Comparison of ENCODE assay signal across 1 cellular context in genomic region chr5:10760033-10760975, GRCh38.
A peak's percentile ranks its signal among the peaks of the same experiment; 100 is the strongest.
TF ChIP-seq lines count a peak whose summit lies in the region.

No MANE protein-coding gene starts in this region.

TF ChIP-seq in HepG2, 621 proteins besides CTCF, POLR2A, EP300 and RAD21 (continued from another document and continues in another):
- TF ChIP-seq, protein P1, sequence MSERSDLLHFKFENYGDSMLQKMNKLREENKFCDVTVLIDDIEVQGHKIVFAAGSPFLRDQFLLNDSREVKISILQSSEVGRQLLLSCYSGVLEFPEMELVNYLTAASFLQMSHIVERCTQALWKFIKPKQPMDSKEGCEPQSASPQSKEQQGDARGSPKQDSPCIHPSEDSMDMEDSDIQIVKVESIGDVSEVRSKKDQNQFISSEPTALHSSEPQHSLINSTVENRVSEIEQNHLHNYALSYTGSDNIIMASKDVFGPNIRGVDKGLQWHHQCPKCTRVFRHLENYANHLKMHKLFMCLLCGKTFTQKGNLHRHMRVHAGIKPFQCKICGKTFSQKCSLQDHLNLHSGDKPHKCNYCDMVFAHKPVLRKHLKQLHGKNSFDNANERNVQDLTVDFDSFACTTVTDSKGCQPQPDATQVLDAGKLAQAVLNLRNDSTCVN (CRISPR knock-in tag; IDR thresholded peaks at IDR 0.05; ENCODE audit: borderline replicate concordance): no peak
- TF ChIP-seq HDAC1 (CRISPR knock-in tag; IDR thresholded peaks at IDR 0.05): peak; percentile 11; the same call in 1 of the 2 replicates
- TF ChIP-seq ZBTB21 (CRISPR knock-in tag; IDR thresholded peaks at IDR 0.05): no peak
- peak; percentile 20; the same call in 1 of the 2 replicates for TF ChIP-seq ZNF574 (CRISPR knock-in tag; IDR thresholded peaks at IDR 0.05)
- TF ChIP-seq NR2F6 (IDR thresholded peaks at IDR 0.05): 0 out of 2 replicates have a peak, but pooled peaks have one; percentile 9
- 0 out of 2 replicates have a peak, but pooled peaks have one; percentile 35 for TF ChIP-seq NR2F6 (CRISPR knock-in tag; IDR thresholded peaks at IDR 0.05)
- no peak for TF ChIP-seq ZNF777 (CRISPR knock-in tag; IDR thresholded peaks at IDR 0.05)
- TF ChIP-seq, protein P2, sequence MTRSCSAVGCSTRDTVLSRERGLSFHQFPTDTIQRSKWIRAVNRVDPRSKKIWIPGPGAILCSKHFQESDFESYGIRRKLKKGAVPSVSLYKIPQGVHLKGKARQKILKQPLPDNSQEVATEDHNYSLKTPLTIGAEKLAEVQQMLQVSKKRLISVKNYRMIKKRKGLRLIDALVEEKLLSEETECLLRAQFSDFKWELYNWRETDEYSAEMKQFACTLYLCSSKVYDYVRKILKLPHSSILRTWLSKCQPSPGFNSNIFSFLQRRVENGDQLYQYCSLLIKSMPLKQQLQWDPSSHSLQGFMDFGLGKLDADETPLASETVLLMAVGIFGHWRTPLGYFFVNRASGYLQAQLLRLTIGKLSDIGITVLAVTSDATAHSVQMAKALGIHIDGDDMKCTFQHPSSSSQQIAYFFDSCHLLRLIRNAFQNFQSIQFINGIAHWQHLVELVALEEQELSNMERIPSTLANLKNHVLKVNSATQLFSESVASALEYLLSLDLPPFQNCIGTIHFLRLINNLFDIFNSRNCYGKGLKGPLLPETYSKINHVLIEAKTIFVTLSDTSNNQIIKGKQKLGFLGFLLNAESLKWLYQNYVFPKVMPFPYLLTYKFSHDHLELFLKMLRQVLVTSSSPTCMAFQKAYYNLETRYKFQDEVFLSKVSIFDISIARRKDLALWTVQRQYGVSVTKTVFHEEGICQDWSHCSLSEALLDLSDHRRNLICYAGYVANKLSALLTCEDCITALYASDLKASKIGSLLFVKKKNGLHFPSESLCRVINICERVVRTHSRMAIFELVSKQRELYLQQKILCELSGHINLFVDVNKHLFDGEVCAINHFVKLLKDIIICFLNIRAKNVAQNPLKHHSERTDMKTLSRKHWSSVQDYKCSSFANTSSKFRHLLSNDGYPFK (CRISPR knock-in tag; IDR thresholded peaks at IDR 0.05; ENCODE audit: borderline replicate concordance): no peak
- TF ChIP-seq FOXO4 (CRISPR knock-in tag; conservative IDR thresholded peaks at IDR 0.05): no peak
- TF ChIP-seq, protein P3, sequence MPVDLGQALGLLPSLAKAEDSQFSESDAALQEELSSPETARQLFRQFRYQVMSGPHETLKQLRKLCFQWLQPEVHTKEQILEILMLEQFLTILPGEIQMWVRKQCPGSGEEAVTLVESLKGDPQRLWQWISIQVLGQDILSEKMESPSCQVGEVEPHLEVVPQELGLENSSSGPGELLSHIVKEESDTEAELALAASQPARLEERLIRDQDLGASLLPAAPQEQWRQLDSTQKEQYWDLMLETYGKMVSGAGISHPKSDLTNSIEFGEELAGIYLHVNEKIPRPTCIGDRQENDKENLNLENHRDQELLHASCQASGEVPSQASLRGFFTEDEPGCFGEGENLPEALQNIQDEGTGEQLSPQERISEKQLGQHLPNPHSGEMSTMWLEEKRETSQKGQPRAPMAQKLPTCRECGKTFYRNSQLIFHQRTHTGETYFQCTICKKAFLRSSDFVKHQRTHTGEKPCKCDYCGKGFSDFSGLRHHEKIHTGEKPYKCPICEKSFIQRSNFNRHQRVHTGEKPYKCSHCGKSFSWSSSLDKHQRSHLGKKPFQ (CRISPR knock-in tag; IDR thresholded peaks at IDR 0.05; ENCODE audit: insufficient replicate concordance): peak; percentile 32
- TF ChIP-seq, protein P4, sequence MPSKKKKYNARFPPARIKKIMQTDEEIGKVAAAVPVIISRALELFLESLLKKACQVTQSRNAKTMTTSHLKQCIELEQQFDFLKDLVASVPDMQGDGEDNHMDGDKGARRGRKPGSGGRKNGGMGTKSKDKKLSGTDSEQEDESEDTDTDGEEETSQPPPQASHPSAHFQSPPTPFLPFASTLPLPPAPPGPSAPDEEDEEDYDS (CRISPR knock-in tag; IDR thresholded peaks at IDR 0.05): peak; percentile 41; the same call in 1 of the 2 replicates
- peak; percentile 75 for TF ChIP-seq SIX4 (CRISPR knock-in tag; IDR thresholded peaks at IDR 0.05)
- TF ChIP-seq ZNF816 (CRISPR knock-in tag; IDR thresholded peaks at IDR 0.05; ENCODE audit: borderline replicate concordance): no peak
- peak; percentile 29; the same call in 1 of the 2 replicates for TF ChIP-seq NCOR1 (IDR thresholded peaks at IDR 0.05; ENCODE audit: borderline replicate concordance, low read length)
- no peak for TF ChIP-seq ATAD3A (CRISPR knock-in tag; IDR thresholded peaks at IDR 0.05)
- TF ChIP-seq HNRNPLL (IDR thresholded peaks at IDR 0.05; ENCODE audit: low read depth, low read length, poor library complexity, severe bottlenecking): peak; percentile 31
- no peak for TF ChIP-seq FOXA3 (CRISPR knock-in tag; IDR thresholded peaks at IDR 0.05)
- peak; percentile 52; the same call in 1 of the 2 replicates for TF ChIP-seq ATF2 (CRISPR knock-in tag; IDR thresholded peaks at IDR 0.05)
- no peak for TF ChIP-seq CBX1 (IDR thresholded peaks at IDR 0.05; ENCODE audit: low read depth)
- no peak for TF ChIP-seq KLF15 (CRISPR knock-in tag; IDR thresholded peaks at IDR 0.05; ENCODE audit: borderline replicate concordance)
- TF ChIP-seq, protein P5, sequence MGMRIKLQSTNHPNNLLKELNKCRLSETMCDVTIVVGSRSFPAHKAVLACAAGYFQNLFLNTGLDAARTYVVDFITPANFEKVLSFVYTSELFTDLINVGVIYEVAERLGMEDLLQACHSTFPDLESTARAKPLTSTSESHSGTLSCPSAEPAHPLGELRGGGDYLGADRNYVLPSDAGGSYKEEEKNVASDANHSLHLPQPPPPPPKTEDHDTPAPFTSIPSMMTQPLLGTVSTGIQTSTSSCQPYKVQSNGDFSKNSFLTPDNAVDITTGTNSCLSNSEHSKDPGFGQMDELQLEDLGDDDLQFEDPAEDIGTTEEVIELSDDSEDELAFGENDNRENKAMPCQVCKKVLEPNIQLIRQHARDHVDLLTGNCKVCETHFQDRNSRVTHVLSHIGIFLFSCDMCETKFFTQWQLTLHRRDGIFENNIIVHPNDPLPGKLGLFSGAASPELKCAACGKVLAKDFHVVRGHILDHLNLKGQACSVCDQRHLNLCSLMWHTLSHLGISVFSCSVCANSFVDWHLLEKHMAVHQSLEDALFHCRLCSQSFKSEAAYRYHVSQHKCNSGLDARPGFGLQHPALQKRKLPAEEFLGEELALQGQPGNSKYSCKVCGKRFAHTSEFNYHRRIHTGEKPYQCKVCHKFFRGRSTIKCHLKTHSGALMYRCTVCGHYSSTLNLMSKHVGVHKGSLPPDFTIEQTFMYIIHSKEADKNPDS (CRISPR knock-in tag; IDR thresholded peaks at IDR 0.05): no peak
- no peak for TF ChIP-seq ZBTB40 (IDR thresholded peaks at IDR 0.05)
- no peak for TF ChIP-seq ZBTB40 (CRISPR knock-in tag; IDR thresholded peaks at IDR 0.05)
- TF ChIP-seq ZNF766 (CRISPR knock-in tag; IDR thresholded peaks at IDR 0.05; ENCODE audit: borderline replicate concordance): no peak
- peak; percentile 19; the same call in 1 of the 2 replicates for TF ChIP-seq TOPORS (CRISPR knock-in tag; IDR thresholded peaks at IDR 0.05)
- TF ChIP-seq ZFY (CRISPR knock-in tag; IDR thresholded peaks at IDR 0.05): peak; percentile 37; the same call in 1 of the 2 replicates
